In genomic region chr1:207188901-207189300, GRCh38 we compare ENCODE assay signal across 22 cellular contexts.
"Had no signal": no experiment of that assay in that cellular context is flagged by ENCODE, and none has a peak within 500 bp of the region (broad histone marks: within the 10 kb centered on the region; RNA-seq: fewer than 3 reads in every experiment).

No MANE protein-coding gene starts in this region.

- H3K27ac Mint-ChIP-seq: activated naive CD8-positive, alpha-beta T cell treated with anti-CD3 and anti-CD28 coated beads for 36 hours; activated T-cell treated with anti-CD3 and anti-CD28 coated beads, Interleukin-2, amount 50 U/mL, for 24 hours; natural killer cell treated with Interleukin-12 subunit alpha and Interleukin-12 subunit beta and Interleukin-15 and Interleukin-18, amount 100 ng/mL, for 72 hours; stimulated activated effector memory CD8-positive, alpha-beta T cell treated with anti-CD3 and anti-CD28 coated beads, Interleukin-12 subunit alpha, Interleukin-12 subunit beta, amount 100 ng/mL, for 72 hours; stimulated activated naive CD8-positive, alpha-beta T cell treated with anti-CD3 and anti-CD28 coated beads, Interleukin-15, amount 100 ng/mL, for 72 hours had no signal

- ATAC-seq: gastroesophageal sphincter; natural killer cell treated with Interleukin-12 subunit alpha and Interleukin-12 subunit beta and Interleukin-15 and Interleukin-18, amount 100 ng/mL, for 72 hours; psoas muscle; right cardiac atrium; stimulated activated effector memory CD8-positive, alpha-beta T cell treated with anti-CD3 and anti-CD28 coated beads, Interleukin-12 subunit alpha, Interleukin-12 subunit beta, amount 100 ng/mL, for 72 hours; stimulated activated naive CD8-positive, alpha-beta T cell treated with anti-CD3 and anti-CD28 coated beads, Interleukin-15, amount 100 ng/mL, for 72 hours had no signal

- H3K36me3 Mint-ChIP-seq: activated naive CD8-positive, alpha-beta T cell treated with anti-CD3 and anti-CD28 coated beads for 36 hours; natural killer cell treated with Interleukin-12 subunit alpha and Interleukin-12 subunit beta and Interleukin-15 and Interleukin-18, amount 100 ng/mL, for 72 hours; stimulated activated effector memory CD8-positive, alpha-beta T cell treated with anti-CD3 and anti-CD28 coated beads, Interleukin-12 subunit alpha, Interleukin-12 subunit beta, amount 100 ng/mL, for 72 hours had no signal

- H3K9me3 Mint-ChIP-seq: central memory CD8-positive, alpha-beta T cell; natural killer cell treated with Interleukin-12 subunit alpha and Interleukin-12 subunit beta and Interleukin-15 and Interleukin-18, amount 100 ng/mL, for 72 hours had no signal

- H3K4me1 Mint-ChIP-seq: central memory CD8-positive, alpha-beta T cell; stimulated activated effector memory CD8-positive, alpha-beta T cell treated with anti-CD3 and anti-CD28 coated beads, Interleukin-12 subunit alpha, Interleukin-12 subunit beta, amount 100 ng/mL, for 72 hours had no signal

- H3K4me3 ChIP-seq: gastroesophageal sphincter, heart right ventricle, ovary, psoas muscle, skin epidermis, tibial artery had no signal

- H3K27me3 ChIP-seq: gastroesophageal sphincter, heart right ventricle, ovary, tibial artery had no signal

- H3K4me3 Mint-ChIP-seq: activated naive CD8-positive, alpha-beta T cell treated with anti-CD3 and anti-CD28 coated beads for 36 hours; activated T-cell treated with anti-CD3 and anti-CD28 coated beads, Interleukin-2, amount 50 U/mL, for 24 hours; central memory CD8-positive, alpha-beta T cell; natural killer cell treated with Interleukin-12 subunit alpha and Interleukin-12 subunit beta and Interleukin-15 and Interleukin-18, amount 100 ng/mL, for 72 hours; stimulated activated effector memory CD8-positive, alpha-beta T cell treated with anti-CD3 and anti-CD28 coated beads, Interleukin-12 subunit alpha, Interleukin-12 subunit beta, amount 100 ng/mL, for 72 hours; stimulated activated naive CD8-positive, alpha-beta T cell treated with anti-CD3 and anti-CD28 coated beads, Interleukin-15, amount 100 ng/mL, for 72 hours had no signal

- DNase-seq: activated CD4-positive, alpha-beta T cell treated with anti-CD3 and anti-CD28 coated beads, Interleukin-2, amount 50 U/mL, for 4 hours; activated CD8-positive, alpha-beta memory T cell treated with anti-CD3 and anti-CD28 coated beads for 24 hours; activated CD8-positive, alpha-beta memory T cell treated with anti-CD3 and anti-CD28 coated beads, Interleukin-2, amount 50 U/mL, for 4 hours; activated naive CD4-positive, alpha-beta T cell treated with Interleukin-2 at 50 U/mL for 16 hours; activated naive CD8-positive, alpha-beta T cell treated with anti-CD3 and anti-CD28 coated beads for 36 hours; activated T-cell treated with anti-CD3 and anti-CD28 coated beads, Interleukin-2, amount 50 U/mL, for 24 hours; heart right ventricle; islet precursor cell; midbrain; ovary; psoas muscle; right cardiac atrium; stimulated activated CD4-positive, alpha-beta T cell treated with anti-CD3 and anti-CD28 coated beads, Interleukin-2, amount 100 ng/mL, for 24 hours; stimulated activated naive CD8-positive, alpha-beta T cell treated with anti-CD3 and anti-CD28 coated beads, Interleukin-15, amount 100 ng/mL, for 72 hours; T-helper 2 cell; tibial artery had no signal

- H3K36me3 ChIP-seq: gastroesophageal sphincter, heart right ventricle, ovary, tibial artery had no signal

- H3K27me3 Mint-ChIP-seq: activated naive CD8-positive, alpha-beta T cell treated with anti-CD3 and anti-CD28 coated beads for 36 hours; stimulated activated naive CD8-positive, alpha-beta T cell treated with anti-CD3 and anti-CD28 coated beads, Interleukin-15, amount 100 ng/mL, for 72 hours had no signal

- H3K9me3 ChIP-seq: gastroesophageal sphincter, heart right ventricle, ovary, psoas muscle, tibial artery had no signal

- H3K4me1 ChIP-seq: gastroesophageal sphincter, psoas muscle, tibial artery had no signal

- H3K27ac ChIP-seq: epithelial cell of prostate, ovary, psoas muscle, tibial artery had no signal
